Comparison of ENCODE assay signal across 8 cellular contexts in genomic region chr4:53929955-53930798, GRCh38.
A peak's percentile ranks its signal among the peaks of the same experiment; 100 is the strongest.
DNase-seq lines count a peak whose midpoint lies in the region; ATAC-seq and TF ChIP-seq lines count a peak whose summit lies in the region.

No MANE protein-coding gene starts in this region.

- no peak overlapping the region for H3K27ac Mint-ChIP-seq in activated CD4-positive, alpha-beta memory T cell treated with anti-CD3 and anti-CD28 coated beads for 36 hours
- H3K27ac Mint-ChIP-seq in endothelial cell (ENCODE audit: unreplicated experiment) (no peak overlapping the region), mesothelial cell of epicardium (no peak overlapping the region)

- DNase-seq in NCI-H2171 treated with DMSO at 0.1 percent for 48 hours (lab: John Stamatoyannopoulos, UW) (peak; percentile 49), NCI-H2171 (lab: John Stamatoyannopoulos, UW) (no peak), NCI-H774 (lab: John Stamatoyannopoulos, UW) (peak; percentile 63), endothelial cell (ENCODE audit: low spot score) (peak; percentile 68), mesothelial cell of epicardium (ENCODE audit: low spot score in 2 of 2, unreplicated experiment in 2 of 2) (peak in 1 of 2 experiments; percentile 60)
- peak; percentile 68 for DNase-seq in activated CD4-positive, alpha-beta memory T cell treated with anti-CD3 and anti-CD28 coated beads for 36 hours
- DNase-seq in stimulated activated CD8-positive, alpha-beta memory T cell treated with anti-CD3 and anti-CD28 coated beads, Interleukin-7, amount 100 ng/mL, for 4 hours (ENCODE audit: low read depth in 2 of 2) = peak; percentile 14 to 27

- peaks cover 4% of the 10 kb centered on the region for H3K27me3 Mint-ChIP-seq in activated CD4-positive, alpha-beta memory T cell treated with anti-CD3 and anti-CD28 coated beads for 36 hours
- H3K27me3 Mint-ChIP-seq in endothelial cell (ENCODE audit: unreplicated experiment) = peaks cover 2% of the 10 kb centered on the region
- peaks cover 8% of the 10 kb centered on the region for H3K27me3 Mint-ChIP-seq in mesothelial cell of epicardium (ENCODE audit: low read depth)

- intact Hi-C loops in activated CD4-positive, alpha-beta memory T cell treated with anti-CD3 and anti-CD28 coated beads for 36 hours (cut with micrococcal nuclease) = loop anchor here (1.0 to 5.0 kb wide), 4 partner anchors 22 to 302 kb away; no protein-coding TSS in a partner anchor

- no peaks in the 10 kb centered on the region for H3K4me1 Mint-ChIP-seq in activated CD4-positive, alpha-beta memory T cell treated with anti-CD3 and anti-CD28 coated beads for 36 hours (ENCODE audit: low read depth)
- H3K4me1 Mint-ChIP-seq in endothelial cell (ENCODE audit: unreplicated experiment) (no peaks in the 10 kb centered on the region), mesothelial cell of epicardium (peaks cover 6% of the 10 kb centered on the region)

- H3K36me3 Mint-ChIP-seq in activated CD4-positive, alpha-beta memory T cell treated with anti-CD3 and anti-CD28 coated beads for 36 hours = no peaks in the 10 kb centered on the region
- H3K36me3 Mint-ChIP-seq in endothelial cell (ENCODE audit: low read depth, unreplicated experiment) (no peaks in the 10 kb centered on the region), mesothelial cell of epicardium (no peaks in the 10 kb centered on the region)

- POLR2A ChIA-PET in activated CD4-positive, alpha-beta memory T cell treated with anti-CD3 and anti-CD28 coated beads for 36 hours (lab: Charles Lee) = no interaction called here

- TF ChIP-seq CTCF in endothelial cell (IDR thresholded peaks at IDR 0.05; ENCODE audit: unreplicated experiment) (peak; percentile 60), mesothelial cell of epicardium (IDR thresholded peaks at IDR 0.05; ENCODE audit: unreplicated experiment) (peak; percentile 53)

- H3K9me3 Mint-ChIP-seq in activated CD4-positive, alpha-beta memory T cell treated with anti-CD3 and anti-CD28 coated beads for 36 hours = peaks cover 2% of the 10 kb centered on the region
- no peaks in the 10 kb centered on the region for H3K9me3 Mint-ChIP-seq in endothelial cell (ENCODE audit: unreplicated experiment)
- no peaks in the 10 kb centered on the region for H3K9me3 Mint-ChIP-seq in mesothelial cell of epicardium

- peak; percentile 77 for ATAC-seq in HG03354 (IDR thresholded peaks at IDR 0.05; ENCODE audit: poor library complexity, severe bottlenecking, unreplicated experiment)

- CTCF ChIA-PET in activated CD4-positive, alpha-beta memory T cell treated with anti-CD3 and anti-CD28 coated beads for 36 hours (lab: Charles Lee) = interaction anchor here (0.6 to 9.1 kb wide), 21 partner anchors 8 to 731 kb away, joined by 3 to 145 read pairs (median 5); no protein-coding TSS in a partner anchor

- H3K4me3 Mint-ChIP-seq in activated CD4-positive, alpha-beta memory T cell treated with anti-CD3 and anti-CD28 coated beads for 36 hours = no peak overlapping the region
- H3K4me3 Mint-ChIP-seq in endothelial cell (ENCODE audit: unreplicated experiment) (no peak overlapping the region), mesothelial cell of epicardium (no peak overlapping the region)
